In genomic region chr6:155274533-155274932, GRCh38 we compare ENCODE assay signal across 15 cellular contexts. TPM values are rescaled to one million over a fixed set of nuclear protein-coding genes. Genes with fewer than 3 reads are reported as not detected.
A peak's percentile ranks its signal among the peaks of the same experiment; 100 is the strongest.
DNase-seq lines count a peak whose midpoint lies in the region; ATAC-seq lines count a peak whose summit lies in the region.
"Had no signal": no experiment of that assay in that cellular context is flagged by ENCODE, and none has a peak within 500 bp of the region (broad histone marks: within the 10 kb centered on the region; RNA-seq: fewer than 3 reads in every experiment).

No MANE protein-coding gene starts in this region.

- no peak overlapping the region for H3K4me2 ChIP-seq in mesenchymal stem cell (ENCODE audit: low read length, poor library complexity, severe bottlenecking)

- no peak for ATAC-seq in HG02571 (IDR thresholded peaks at IDR 0.05; ENCODE audit: unreplicated experiment)
- ATAC-seq: stimulated activated naive CD8-positive, alpha-beta T cell treated with anti-CD3 and anti-CD28 coated beads, Interleukin-15, amount 100 ng/mL, for 72 hours had no signal

- H3K18ac ChIP-seq in mesenchymal stem cell (ENCODE audit: low read depth in 1 of 2, low read length in 2 of 2) = peak overlapping the region in 1 of 2 experiments; percentile 19

- H3K4me3 ChIP-seq in mesenchymal stem cell (ENCODE audit: insufficient read depth in 1 of 2, low read depth in 1 of 2, low read length in 2 of 2) = no peak overlapping the region

- H4K91ac ChIP-seq in mesenchymal stem cell (ENCODE audit: low read length) = no peak overlapping the region

- H3K79me1 ChIP-seq in mesenchymal stem cell (replicated peaks; ENCODE audit: low read length, poor library complexity, severe bottlenecking) = peaks cover 14% of the 10 kb centered on the region

- H2AFZ ChIP-seq in mesenchymal stem cell (ENCODE audit: low read depth, low read length) = no peak overlapping the region

- H3K36me3 ChIP-seq in mesenchymal stem cell (ENCODE audit: control insufficient read depth in 1 of 2, insufficient read depth in 2 of 2, low read depth in 1 of 2, low read length in 2 of 2) = peaks cover 3 to 7% of the 10 kb centered on the region in 2 experiments

- H3K9ac ChIP-seq in mesenchymal stem cell (ENCODE audit: low read length) = peak overlapping the region; percentile 63

- no CpG with 5 or more reads among the region's 1 CpG for WGBS in mesenchymal stem cell

- peak overlapping the region; percentile 64 for H2BK120ac ChIP-seq in mesenchymal stem cell (ENCODE audit: low read depth, low read length)

- H3K27me3 ChIP-seq in mesenchymal stem cell (ENCODE audit: control insufficient read depth in 1 of 2, insufficient read depth in 1 of 2, low read length in 2 of 2) = no peaks in the 10 kb centered on the region

- H2BK12ac ChIP-seq in mesenchymal stem cell (ENCODE audit: low read length in 2 of 2) = no peak overlapping the region

- no peak overlapping the region for H3K27ac ChIP-seq in mesenchymal stem cell (ENCODE audit: low read length, poor library complexity, severe bottlenecking)

- H3K14ac ChIP-seq in mesenchymal stem cell (ENCODE audit: low read length in 2 of 2) = no peak overlapping the region

- no peak overlapping the region for H2BK5ac ChIP-seq in mesenchymal stem cell (ENCODE audit: low read depth, low read length, poor library complexity, severe bottlenecking)

- no peaks in the 10 kb centered on the region for H3K9me3 ChIP-seq in mesenchymal stem cell (ENCODE audit: control insufficient read depth, low read length)

- H2AK5ac ChIP-seq in mesenchymal stem cell (ENCODE audit: low read length, severe bottlenecking) = no peak overlapping the region

- no peak overlapping the region for H4K8ac ChIP-seq in mesenchymal stem cell (ENCODE audit: low read length)

- peak; percentile 53 for DNase-seq in AG08395 (ENCODE audit: low spot score)
- DNase-seq in M059J (ENCODE audit: low read depth) = peak; percentile 83
- DNase-seq in dermis microvascular lymphatic vessel endothelial cell (ENCODE audit: low read depth in 2 of 2) = peak; percentile 23 to 64
- peak; percentile 48 for DNase-seq in mesenchymal stem cell
- no peak for DNase-seq in NCI-H524 treated with DMSO at 0.1 percent for 48 hours (lab: John Stamatoyannopoulos, UW)
- no peak for DNase-seq in NCI-H1092 treated with DMSO at 0.1 percent for 48 hours (lab: John Stamatoyannopoulos, UW)
- no peak for DNase-seq in effector CD8-positive, alpha-beta T cell (lab: John Stamatoyannopoulos, UW)
- DNase-seq: activated CD4-positive, alpha-beta T cell treated with anti-CD3 and anti-CD28 coated beads, Interleukin-2, amount 10 ng/mL, durations not matched to agents 7 days and 5 days; activated gamma-delta T cell treated with Interleukin-2 at 50 U/mL for 16 hours; AML-193; NCI-H1105 treated with DMSO at 0.1 percent for 48 hours; NCI-H774; stimulated activated naive CD8-positive, alpha-beta T cell treated with anti-CD3 and anti-CD28 coated beads, Interleukin-15, amount 100 ng/mL, for 72 hours had no signal

- H3K4ac ChIP-seq in mesenchymal stem cell (ENCODE audit: low read depth in 1 of 2, low read length in 2 of 2) = no peak overlapping the region

- H2BK15ac ChIP-seq in mesenchymal stem cell (ENCODE audit: low read depth, poor library complexity, severe bottlenecking) = no peak overlapping the region

- H3K4me1 ChIP-seq in mesenchymal stem cell (ENCODE audit: control insufficient read depth, insufficient read depth, low read depth, low read length) = no peaks in the 10 kb centered on the region

- H3K23ac ChIP-seq in mesenchymal stem cell (ENCODE audit: low read length in 2 of 2) = no peak overlapping the region

RNA-seq across cellular contexts. Expression of gene CLDN20, which starts 10.7 kb away (rescaled TPM):
- total RNA-seq in M059J (2014; rRNA removed; shearing (Covaris generic)) = not detected in 2 replicates
- total RNA-seq in dermis microvascular lymphatic vessel endothelial cell = not detected in 2 replicates
- 0.10 TPM for polyA plus RNA-seq in mesenchymal stem cell (2013, experiment 1 of 2)
- polyA plus RNA-seq in mesenchymal stem cell (2013, experiment 2 of 2) = not detected
- total RNA-seq: activated CD4-positive, alpha-beta T cell treated with anti-CD3 and anti-CD28 coated beads, Interleukin-2, amount 10 ng/mL, durations not matched to agents 7 days and 5 days; kidney epithelial cell had no signal

RNA-seq across cellular contexts. Expression of gene TFB1M, which starts 39.8 kb away (rescaled TPM):
- total RNA-seq in M059J (2014; rRNA removed; shearing (Covaris generic)) = 18.5 and 25.1 TPM in 2 replicates
- total RNA-seq in dermis microvascular lymphatic vessel endothelial cell = 10.2 and 12.1 TPM in 2 replicates
- 69.5 TPM for polyA plus RNA-seq in mesenchymal stem cell (2013, experiment 1 of 2)
- polyA plus RNA-seq in mesenchymal stem cell (2013, experiment 2 of 2) = 67.3 TPM

Comparison
In these comparisons a context has a peak if more than half of its experiments do, and no peak if none do; other contexts are left out.
1. DNase-seq: peak in AG08395 (single experiment), M059J (single experiment), dermis microvascular lymphatic vessel endothelial cell (2 of 2) and mesenchymal stem cell (single experiment); none in NCI-H524 treated with DMSO at 0.1 percent for 48 hours (single experiment), NCI-H1092 treated with DMSO at 0.1 percent for 48 hours (single experiment) and effector CD8-positive, alpha-beta T cell (single experiment).